Comparison of ENCODE assay signal across 7 cellular contexts in genomic region chr17:81821603-81822311, GRCh38. TPM values are rescaled to one million over a fixed set of nuclear protein-coding genes. Genes with fewer than 3 reads are reported as not detected.
A peak's percentile ranks its signal among the peaks of the same experiment; 100 is the strongest.
DNase-seq lines count a peak whose midpoint lies in the region; ATAC-seq and TF ChIP-seq lines count a peak whose summit lies in the region.

No MANE protein-coding gene starts in this region.

- H3K4me1 ChIP-seq in gastroesophageal sphincter = peaks cover 0 to 36% (median 11%) of the 10 kb centered on the region in 3 donors

- TF ChIP-seq EP300 in gastroesophageal sphincter (IDR thresholded peaks at IDR 0.05) = no peak

- intact Hi-C loops in posterior vena cava (cut with DNase I) = no loop called here

- DNase-seq in GM04504 (ENCODE audit: low read depth) (peak; percentile 38), NCI-H1694 (lab: John Stamatoyannopoulos, UW) (peak; percentile 94), WERI-Rb-1 (peak; percentile 95), posterior vena cava (ENCODE audit: low spot score) (peak; percentile 89), NCI-H1092 treated with DMSO at 0.1 percent for 48 hours (lab: John Stamatoyannopoulos, UW) (no peak)

- H3K4me3 ChIP-seq in WERI-Rb-1 (ENCODE audit: low read depth, low read length) = no peak overlapping the region
- no peak overlapping the region for H3K4me3 ChIP-seq in gastroesophageal sphincter

- H3K27ac ChIP-seq in WERI-Rb-1 (peak overlapping the region; percentile 58), gastroesophageal sphincter (peak overlapping the region; percentile 5 to 86 (median 78))

- no peaks in the 10 kb centered on the region for H3K9me3 ChIP-seq in WERI-Rb-1 (ENCODE audit: severe bottlenecking)
- no peaks in the 10 kb centered on the region for H3K9me3 ChIP-seq in gastroesophageal sphincter

- H3K36me3 ChIP-seq in WERI-Rb-1 (peaks cover 18% of the 10 kb centered on the region), gastroesophageal sphincter (peaks cover 0 to 28% of the 10 kb centered on the region in 2 donors)

- H3K27me3 ChIP-seq in WERI-Rb-1 (ENCODE audit: insufficient read depth, low read depth, severe bottlenecking) = no peaks in the 10 kb centered on the region
- H3K27me3 ChIP-seq in gastroesophageal sphincter = peaks cover 29% of the 10 kb centered on the region

- TF ChIP-seq POLR2A in gastroesophageal sphincter (IDR thresholded peaks at IDR 0.05) = no peak

- 7% methylated on average over 5 of the region's 20 CpGs; no CpG with 5 or more reads in 1 of the 2 donors for WGBS in gastroesophageal sphincter (ENCODE audit: low coverage in 1 of 2), 2 donors

- TF ChIP-seq CTCF in WERI-Rb-1 (IDR thresholded peaks at IDR 0.05; ENCODE audit: low read depth, low read length) (peak; percentile 87), gastroesophageal sphincter (IDR thresholded peaks at IDR 0.05) (peak in 3 of 4 experiments; percentile 64 to 76 (median 71))

- ATAC-seq in gastroesophageal sphincter (peak; percentile 91), HG02852 (IDR thresholded peaks at IDR 0.05; ENCODE audit: unreplicated experiment) (no peak)

RNA-seq across cellular contexts. Expression of gene MCRIP1, which starts 11.3 kb away (rescaled TPM):
- total RNA-seq in gastroesophageal sphincter (100 to 1,000 TPM in 1 of 4 donors, 10 to 100 TPM in 3; 70.4 to 131 (median 85.9) TPM), posterior vena cava (100 to 1,000 TPM in 1 of 2 donors, 10 to 100 TPM in 1; 97.6 to 101 TPM)

RNA-seq across cellular contexts. Expression of gene PPP1R27, which starts 13.1 kb away (rescaled TPM):
- total RNA-seq in gastroesophageal sphincter (not detected), posterior vena cava (not detected)

RNA-seq across cellular contexts. Expression of gene GCGR, which starts 17.8 kb away (rescaled TPM):
- total RNA-seq in gastroesophageal sphincter = under 1 TPM in 1 of 4 donors, not detected in 3; 0.47 TPM
- not detected for total RNA-seq in posterior vena cava

RNA-seq across cellular contexts. Expression of gene P4HB, which starts 38.6 kb away (rescaled TPM):
- total RNA-seq in gastroesophageal sphincter = 100 to 1,000 TPM; 257 to 365 (median 324) TPM
- 100 to 1,000 TPM; 339 to 482 TPM for total RNA-seq in posterior vena cava

RNA-seq across cellular contexts. Expression of gene ARHGDIA, which starts 49.4 kb away (rescaled TPM):
- 100 to 1,000 TPM; 120 to 219 (median 169) TPM for total RNA-seq in gastroesophageal sphincter
- total RNA-seq in posterior vena cava = 100 to 1,000 TPM; 375 to 421 TPM
